ENCODE assay signal across 1 cellular context in the genomic region with DNA sequence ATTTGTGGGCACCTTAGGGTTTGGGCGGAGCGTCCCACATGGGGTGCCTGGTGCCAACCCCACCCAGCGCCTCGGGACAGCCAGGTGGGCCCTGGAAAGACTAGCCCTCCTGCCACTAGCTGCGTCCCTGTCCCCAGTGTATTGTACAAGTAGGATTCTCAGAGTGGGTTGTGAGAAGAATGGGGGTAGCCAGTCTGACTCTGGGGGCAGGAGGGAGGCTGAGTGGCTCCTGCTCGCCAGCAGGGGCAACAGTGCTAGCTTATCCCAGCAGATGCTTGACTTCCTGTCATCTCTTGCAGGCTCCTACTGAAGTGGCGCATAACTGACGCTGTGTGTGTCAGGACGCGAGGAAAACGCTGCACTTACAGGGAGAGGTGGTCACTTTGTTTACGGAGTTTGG.
TF ChIP-seq lines count a peak whose summit lies in the region.

No MANE protein-coding gene starts in this region.

TF ChIP-seq in WTC11, 78 proteins besides CTCF, POLR2A, EP300 and RAD21 (continued from another document):
- TF ChIP-seq, protein P1, sequence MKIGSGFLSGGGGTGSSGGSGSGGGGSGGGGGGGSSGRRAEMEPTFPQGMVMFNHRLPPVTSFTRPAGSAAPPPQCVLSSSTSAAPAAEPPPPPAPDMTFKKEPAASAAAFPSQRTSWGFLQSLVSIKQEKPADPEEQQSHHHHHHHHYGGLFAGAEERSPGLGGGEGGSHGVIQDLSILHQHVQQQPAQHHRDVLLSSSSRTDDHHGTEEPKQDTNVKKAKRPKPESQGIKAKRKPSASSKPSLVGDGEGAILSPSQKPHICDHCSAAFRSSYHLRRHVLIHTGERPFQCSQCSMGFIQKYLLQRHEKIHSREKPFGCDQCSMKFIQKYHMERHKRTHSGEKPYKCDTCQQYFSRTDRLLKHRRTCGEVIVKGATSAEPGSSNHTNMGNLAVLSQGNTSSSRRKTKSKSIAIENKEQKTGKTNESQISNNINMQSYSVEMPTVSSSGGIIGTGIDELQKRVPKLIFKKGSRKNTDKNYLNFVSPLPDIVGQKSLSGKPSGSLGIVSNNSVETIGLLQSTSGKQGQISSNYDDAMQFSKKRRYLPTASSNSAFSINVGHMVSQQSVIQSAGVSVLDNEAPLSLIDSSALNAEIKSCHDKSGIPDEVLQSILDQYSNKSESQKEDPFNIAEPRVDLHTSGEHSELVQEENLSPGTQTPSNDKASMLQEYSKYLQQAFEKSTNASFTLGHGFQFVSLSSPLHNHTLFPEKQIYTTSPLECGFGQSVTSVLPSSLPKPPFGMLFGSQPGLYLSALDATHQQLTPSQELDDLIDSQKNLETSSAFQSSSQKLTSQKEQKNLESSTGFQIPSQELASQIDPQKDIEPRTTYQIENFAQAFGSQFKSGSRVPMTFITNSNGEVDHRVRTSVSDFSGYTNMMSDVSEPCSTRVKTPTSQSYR (CRISPR knock-in tag; IDR thresholded peaks at IDR 0.05) = no peak
- TF ChIP-seq, protein P2, sequence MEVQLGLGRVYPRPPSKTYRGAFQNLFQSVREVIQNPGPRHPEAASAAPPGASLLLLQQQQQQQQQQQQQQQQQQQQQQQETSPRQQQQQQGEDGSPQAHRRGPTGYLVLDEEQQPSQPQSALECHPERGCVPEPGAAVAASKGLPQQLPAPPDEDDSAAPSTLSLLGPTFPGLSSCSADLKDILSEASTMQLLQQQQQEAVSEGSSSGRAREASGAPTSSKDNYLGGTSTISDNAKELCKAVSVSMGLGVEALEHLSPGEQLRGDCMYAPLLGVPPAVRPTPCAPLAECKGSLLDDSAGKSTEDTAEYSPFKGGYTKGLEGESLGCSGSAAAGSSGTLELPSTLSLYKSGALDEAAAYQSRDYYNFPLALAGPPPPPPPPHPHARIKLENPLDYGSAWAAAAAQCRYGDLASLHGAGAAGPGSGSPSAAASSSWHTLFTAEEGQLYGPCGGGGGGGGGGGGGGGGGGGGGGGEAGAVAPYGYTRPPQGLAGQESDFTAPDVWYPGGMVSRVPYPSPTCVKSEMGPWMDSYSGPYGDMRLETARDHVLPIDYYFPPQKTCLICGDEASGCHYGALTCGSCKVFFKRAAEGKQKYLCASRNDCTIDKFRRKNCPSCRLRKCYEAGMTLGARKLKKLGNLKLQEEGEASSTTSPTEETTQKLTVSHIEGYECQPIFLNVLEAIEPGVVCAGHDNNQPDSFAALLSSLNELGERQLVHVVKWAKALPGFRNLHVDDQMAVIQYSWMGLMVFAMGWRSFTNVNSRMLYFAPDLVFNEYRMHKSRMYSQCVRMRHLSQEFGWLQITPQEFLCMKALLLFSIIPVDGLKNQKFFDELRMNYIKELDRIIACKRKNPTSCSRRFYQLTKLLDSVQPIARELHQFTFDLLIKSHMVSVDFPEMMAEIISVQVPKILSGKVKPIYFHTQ (CRISPR knock-in tag; IDR thresholded peaks at IDR 0.05) = no peak
- no peak for TF ChIP-seq PRRX2 (CRISPR knock-in tag; IDR thresholded peaks at IDR 0.05)
